ENCODE assay signal across 30 cellular contexts in the genomic region with DNA sequence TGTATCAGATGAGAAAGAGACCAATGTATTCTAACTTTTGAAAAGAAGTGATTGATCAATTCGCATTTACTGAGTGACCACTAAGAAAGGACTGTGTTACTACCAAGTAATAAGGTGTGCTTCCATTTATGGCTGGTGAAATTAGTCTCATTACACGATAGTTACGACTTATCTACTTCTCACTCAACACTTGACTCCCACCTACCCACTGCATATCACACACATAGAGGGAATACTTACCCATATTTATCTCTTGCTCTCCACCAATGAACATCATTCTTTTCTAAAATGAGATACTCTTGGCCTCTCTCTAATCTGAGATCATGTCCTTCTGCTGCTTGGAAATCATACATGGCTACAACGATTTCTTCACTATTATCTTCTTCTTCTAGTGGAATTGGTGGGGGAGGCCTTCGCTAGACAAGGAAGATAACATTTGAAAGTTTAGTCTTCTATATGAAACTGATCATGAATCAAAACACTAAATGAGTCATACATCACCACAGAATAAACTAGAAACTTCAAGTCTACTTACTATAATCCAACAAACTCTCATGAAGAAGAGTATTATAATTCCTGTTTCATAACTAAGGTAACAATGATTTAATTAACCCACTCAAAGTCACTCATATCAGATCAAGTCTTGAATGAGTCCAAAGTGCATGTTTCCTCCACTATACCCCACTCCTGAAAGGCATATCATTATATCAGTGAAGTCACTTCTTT. TPM values are rescaled to one million over a fixed set of nuclear protein-coding genes. Genes with fewer than 3 reads are reported as not detected.
DNase-seq lines count a peak whose midpoint lies in the region; ATAC-seq and TF ChIP-seq lines count a peak whose summit lies in the region.
"Had no signal": no experiment of that assay in that cellular context is flagged by ENCODE, and none has a peak within 500 bp of the region (broad histone marks: within the 10 kb centered on the region; RNA-seq: fewer than 3 reads in every experiment).

No MANE protein-coding gene starts in this region.

- H3K36me3 Mint-ChIP-seq in activated CD4-positive, alpha-beta T cell treated with anti-CD3 and anti-CD28 coated beads for 36 hours (ENCODE audit: low read depth) = peaks cover 9% of the 10 kb centered on the region
- H3K36me3 Mint-ChIP-seq in stimulated activated effector memory CD8-positive, alpha-beta T cell treated with anti-CD3 and anti-CD28 coated beads, Interleukin-12 subunit alpha, Interleukin-12 subunit beta, amount 100 ng/mL, for 72 hours = no peaks in the 10 kb centered on the region

- H3K27ac Mint-ChIP-seq in activated CD4-positive, alpha-beta T cell treated with anti-CD3 and anti-CD28 coated beads for 36 hours = no peak overlapping the region
- H3K27ac Mint-ChIP-seq in stimulated activated effector memory CD8-positive, alpha-beta T cell treated with anti-CD3 and anti-CD28 coated beads, Interleukin-12 subunit alpha, Interleukin-12 subunit beta, amount 100 ng/mL, for 72 hours = no peak overlapping the region
- H3K27ac Mint-ChIP-seq: activated naive CD4-positive, alpha-beta T cell treated with anti-CD3 and anti-CD28 coated beads for 36 hours; CD8-positive, alpha-beta memory T cell; nephron; T-helper 2 cell treated with Interferon-gamma antibody and Interleukin-4, amounts not matched to agents 5 μg/mL and 100 μg/mL, for 36 hours had no signal

- TF ChIP-seq CTCF in omental fat pad (IDR thresholded peaks at IDR 0.05) (no peak), BE2C (IDR thresholded peaks at IDR 0.05; ENCODE audit: low read depth, low read length) (no peak)

- no peak for DNase-seq in activated CD4-positive, alpha-beta T cell treated with anti-CD3 and anti-CD28 coated beads for 36 hours
- no peak for DNase-seq in activated CD4-positive, alpha-beta T cell treated with anti-CD3 and anti-CD28 coated beads for 1 hour
- DNase-seq in NCI-H226 (peak; percentile 9), omental fat pad (ENCODE audit: low spot score) (no peak), BE2C (no peak), Right ventricle myocardium superior (no peak)
- no peak for DNase-seq in stimulated activated effector memory CD8-positive, alpha-beta T cell treated with anti-CD3 and anti-CD28 coated beads, Interleukin-12 subunit alpha, Interleukin-12 subunit beta, amount 100 ng/mL, for 72 hours (ENCODE audit: low spot score in 2 of 2)
- DNase-seq: 8988T; activated CD4-positive, alpha-beta T cell treated with anti-CD3 and anti-CD28 coated beads, Interleukin-2, amount 50 U/mL, for 48 hours; activated naive CD4-positive, alpha-beta T cell treated with anti-CD3 and anti-CD28 coated beads for 36 hours; anterior cingulate cortex; CD8-positive, alpha-beta memory T cell; central memory CD4-positive, alpha-beta T cell; dermis blood vessel endothelial cell; DMS153; HCEC 1CT; kidney glomerular epithelial cell; lower lobe of right lung; NCI-H1105 treated with DMSO at 0.1 percent for 48 hours; NCI-H2081 treated with DMSO at 0.1 percent for 48 hours; NCI-H446; NCI-H82; ovary; stimulated activated CD4-positive, alpha-beta T cell treated with anti-CD3 and anti-CD28 coated beads, Interleukin-4, amount 100 ng/mL, for 4 hours had no signal

- peaks cover 13% of the 10 kb centered on the region for H3K4me1 Mint-ChIP-seq in activated CD4-positive, alpha-beta T cell treated with anti-CD3 and anti-CD28 coated beads for 36 hours
- peaks cover 8% of the 10 kb centered on the region for H3K4me1 Mint-ChIP-seq in stimulated activated effector memory CD8-positive, alpha-beta T cell treated with anti-CD3 and anti-CD28 coated beads, Interleukin-12 subunit alpha, Interleukin-12 subunit beta, amount 100 ng/mL, for 72 hours
- H3K4me1 Mint-ChIP-seq: CD8-positive, alpha-beta memory T cell; nephron had no signal

- CTCF ChIA-PET in activated CD4-positive, alpha-beta T cell treated with anti-CD3 and anti-CD28 coated beads for 36 hours (lab: Charles Lee) = no interaction called here

- H3K4me3 Mint-ChIP-seq in activated CD4-positive, alpha-beta T cell treated with anti-CD3 and anti-CD28 coated beads for 36 hours = no peak overlapping the region
- H3K4me3 Mint-ChIP-seq in stimulated activated effector memory CD8-positive, alpha-beta T cell treated with anti-CD3 and anti-CD28 coated beads, Interleukin-12 subunit alpha, Interleukin-12 subunit beta, amount 100 ng/mL, for 72 hours = no peak overlapping the region
- H3K4me3 Mint-ChIP-seq: activated naive CD4-positive, alpha-beta T cell treated with anti-CD3 and anti-CD28 coated beads for 36 hours; CD8-positive, alpha-beta memory T cell; nephron; T-helper 2 cell treated with Interferon-gamma antibody and Interleukin-4, amounts not matched to agents 5 μg/mL and 100 μg/mL, for 36 hours had no signal

- H3K9me3 Mint-ChIP-seq in activated CD4-positive, alpha-beta T cell treated with anti-CD3 and anti-CD28 coated beads for 36 hours (ENCODE audit: low read depth) = no peaks in the 10 kb centered on the region
- H3K9me3 Mint-ChIP-seq in stimulated activated effector memory CD8-positive, alpha-beta T cell treated with anti-CD3 and anti-CD28 coated beads, Interleukin-12 subunit alpha, Interleukin-12 subunit beta, amount 100 ng/mL, for 72 hours = no peaks in the 10 kb centered on the region
- H3K9me3 Mint-ChIP-seq: activated naive CD4-positive, alpha-beta T cell treated with anti-CD3 and anti-CD28 coated beads for 36 hours; CD8-positive, alpha-beta memory T cell; nephron; T-helper 2 cell treated with Interferon-gamma antibody and Interleukin-4, amounts not matched to agents 5 μg/mL and 100 μg/mL, for 36 hours had no signal

- H3K27me3 ChIP-seq in BE2C = no peaks in the 10 kb centered on the region
- H3K27me3 ChIP-seq: ovary, right atrium auricular region, tibial nerve had no signal

- no peaks in the 10 kb centered on the region for H3K9me3 ChIP-seq in BE2C
- H3K9me3 ChIP-seq: lower lobe of right lung, ovary, right atrium auricular region, tibial nerve had no signal

- ATAC-seq in activated CD4-positive, alpha-beta T cell treated with anti-CD3 and anti-CD28 coated beads for 36 hours = peak; percentile 86
- ATAC-seq in GM18870 (IDR thresholded peaks at IDR 0.05; ENCODE audit: unreplicated experiment) (peak; percentile 60), omental fat pad (ENCODE audit: low FRiP score) (no peak), Right ventricle myocardium superior (ENCODE audit: poor library complexity) (no peak)
- ATAC-seq in stimulated activated effector memory CD8-positive, alpha-beta T cell treated with anti-CD3 and anti-CD28 coated beads, Interleukin-12 subunit alpha, Interleukin-12 subunit beta, amount 100 ng/mL, for 72 hours = peak; percentile 83
- ATAC-seq: lower lobe of right lung had no signal

- peaks cover 3% of the 10 kb centered on the region; the same call in 1 of the 2 replicates for H3K4me1 ChIP-seq in BE2C
- H3K4me1 ChIP-seq: right atrium auricular region, tibial nerve had no signal

- POLR2A ChIA-PET in activated CD4-positive, alpha-beta T cell treated with anti-CD3 and anti-CD28 coated beads for 36 hours (lab: Charles Lee) = no interaction called here

- no peaks in the 10 kb centered on the region for H3K36me3 ChIP-seq in BE2C
- H3K36me3 ChIP-seq: ovary, right atrium auricular region had no signal

- no peaks in the 10 kb centered on the region for H3K27me3 Mint-ChIP-seq in activated CD4-positive, alpha-beta T cell treated with anti-CD3 and anti-CD28 coated beads for 36 hours

- H3K4me3 ChIP-seq in BE2C (ENCODE audit: low read depth, low read length) = no peak overlapping the region
- H3K4me3 ChIP-seq: lower lobe of right lung, ovary, right atrium auricular region, tibial nerve had no signal

- intact Hi-C loops in activated CD4-positive, alpha-beta T cell treated with anti-CD3 and anti-CD28 coated beads for 36 hours (cut with DNase I, micrococcal nuclease) = loop anchor here in 1 of 2 experiments (2.0 kb wide), 2 partner anchors 39 to 103 kb away; no protein-coding TSS in a partner anchor
- intact Hi-C loops in Right ventricle myocardium superior (cut with DNase I) = no loop called here

RNA-seq across cellular contexts. Expression of gene TXK, which starts 33.7 kb away (rescaled TPM):
- 10 to 100 TPM; 11.2 to 18.2 TPM for total RNA-seq in activated CD4-positive, alpha-beta T cell treated with anti-CD3 and anti-CD28 coated beads for 36 hours
- total RNA-seq in omental fat pad = 1 to 10 TPM; 1.8 to 3.5 (median 2.8) TPM
- not detected for polyA plus RNA-seq in BE2C (2012; ENCODE audit: insufficient read depth, insufficient read length, low read depth)
- total RNA-seq in Right ventricle myocardium superior = 0.43 TPM
- total RNA-seq: MCF 10A had no signal

Comparison
In these comparisons a context has a peak if more than half of its experiments do, and no peak if none do; other contexts are left out.
1. ATAC-seq: peak in activated CD4-positive, alpha-beta T cell treated with anti-CD3 and anti-CD28 coated beads for 36 hours (single experiment), GM18870 (single experiment) and stimulated activated effector memory CD8-positive, alpha-beta T cell treated with anti-CD3 and anti-CD28 coated beads, Interleukin-12 subunit alpha, Interleukin-12 subunit beta, amount 100 ng/mL, for 72 hours (single experiment); none in omental fat pad (single experiment) and Right ventricle myocardium superior (single experiment).